ENCODE assay signal across 8 cellular contexts in the genomic region with DNA sequence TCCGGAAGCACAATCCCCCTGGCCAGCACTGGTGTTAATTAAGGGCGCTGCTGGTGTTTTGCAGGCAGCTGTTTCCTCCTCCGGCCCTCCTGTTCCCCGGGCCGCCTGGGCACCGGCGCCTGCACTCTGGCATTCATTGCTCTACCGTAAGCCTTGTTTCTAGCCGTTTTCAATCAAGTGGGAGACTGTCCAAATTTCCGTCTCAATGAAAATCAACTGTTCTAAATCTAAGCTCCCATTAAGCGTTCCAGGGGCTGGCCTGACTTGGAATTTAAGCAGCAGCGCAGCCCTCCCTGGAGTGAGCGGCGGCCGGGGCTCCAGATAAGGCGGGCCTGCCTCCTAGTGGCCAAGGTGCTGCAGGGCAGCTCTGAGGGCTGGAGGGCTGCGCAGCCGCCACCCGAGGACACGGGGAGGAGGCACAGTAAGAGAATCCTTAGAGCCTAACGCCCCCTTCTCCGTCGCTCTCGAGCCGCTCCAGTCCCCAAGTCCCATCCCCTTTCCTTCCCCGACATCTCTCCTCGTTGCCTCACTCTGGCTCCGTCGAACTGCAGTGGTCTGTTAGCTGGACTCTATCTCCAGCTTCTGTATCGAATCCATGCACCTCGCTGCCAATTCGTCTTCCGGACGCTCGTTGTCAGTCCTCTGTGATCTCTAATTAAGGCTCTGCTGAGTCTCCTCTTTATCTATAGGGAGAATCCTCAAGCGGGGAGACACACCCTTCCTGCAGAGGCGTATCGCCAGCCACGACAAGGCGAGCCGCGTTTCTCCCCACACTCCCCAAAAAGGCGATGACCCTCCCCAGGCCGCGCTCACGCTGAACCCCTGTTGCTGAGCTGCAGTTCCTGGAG. TPM values are rescaled to one million over a fixed set of nuclear protein-coding genes. Genes with fewer than 3 reads are reported as not detected.
DNase-seq lines count a peak whose midpoint lies in the region; ATAC-seq and TF ChIP-seq lines count a peak whose summit lies in the region.

No MANE protein-coding gene starts in this region.

- peak overlapping the region; percentile 91 for H3K4me3 Mint-ChIP-seq in activated naive CD4-positive, alpha-beta T cell treated with anti-CD3 and anti-CD28 coated beads, Interleukin-2, amount 50 U/mL, for 24 hours
- H3K4me3 Mint-ChIP-seq in glutamatergic neuron (ENCODE audit: unreplicated experiment) = peak overlapping the region; percentile 96

- H3K9me2 ChIP-seq in GM23248 (ENCODE audit: insufficient read depth) = no peaks in the 10 kb centered on the region

- peak; percentile 92 for TF ChIP-seq CTCF in glutamatergic neuron (IDR thresholded peaks at IDR 0.05; ENCODE audit: partially characterized antibody, unreplicated experiment)
- TF ChIP-seq CTCF in osteoblast (IDR thresholded peaks at IDR 0.05; ENCODE audit: extremely low read depth, low read depth, low read length) = peak; percentile 98
- peak; percentile 95 for TF ChIP-seq CTCF in thoracic aorta (IDR thresholded peaks at IDR 0.05)

- H3K36me3 Mint-ChIP-seq in activated naive CD4-positive, alpha-beta T cell treated with anti-CD3 and anti-CD28 coated beads, Interleukin-2, amount 50 U/mL, for 24 hours = no peaks in the 10 kb centered on the region
- H3K36me3 Mint-ChIP-seq in glutamatergic neuron (ENCODE audit: unreplicated experiment) = no peaks in the 10 kb centered on the region

- peak overlapping the region; percentile 93 for H3K4me2 ChIP-seq in GM23248 (ENCODE audit: unreplicated experiment)
- H3K4me2 ChIP-seq in osteoblast (ENCODE audit: insufficient read depth, low read length) = peak overlapping the region; percentile 84

- H3K27me3 Mint-ChIP-seq in activated naive CD4-positive, alpha-beta T cell treated with anti-CD3 and anti-CD28 coated beads, Interleukin-2, amount 50 U/mL, for 24 hours = no peaks in the 10 kb centered on the region
- H3K27me3 Mint-ChIP-seq in glutamatergic neuron (ENCODE audit: unreplicated experiment) = peaks cover 3% of the 10 kb centered on the region

- H3K79me2 ChIP-seq in GM23248 (ENCODE audit: insufficient read depth) (no peaks in the 10 kb centered on the region), osteoblast (ENCODE audit: insufficient read depth, low read length) (no peaks in the 10 kb centered on the region)

- ATAC-seq in thoracic aorta (ENCODE audit: insufficient number of reproducible peaks, low FRiP score, low read depth) = peak; percentile 97

- H3K27me3 ChIP-seq in GM23248 (replicated peaks; ENCODE audit: insufficient read depth) (no peaks in the 10 kb centered on the region), osteoblast (ENCODE audit: insufficient read depth, low read length) (no peaks in the 10 kb centered on the region), thoracic aorta (replicated peaks; ENCODE audit: insufficient read depth) (no peaks in the 10 kb centered on the region)

- H3K9me3 Mint-ChIP-seq in activated naive CD4-positive, alpha-beta T cell treated with anti-CD3 and anti-CD28 coated beads, Interleukin-2, amount 50 U/mL, for 24 hours = no peaks in the 10 kb centered on the region
- peaks cover 6% of the 10 kb centered on the region for H3K9me3 Mint-ChIP-seq in glutamatergic neuron (ENCODE audit: unreplicated experiment)

- no peak overlapping the region for H3K27ac ChIP-seq in GM23248
- H3K27ac ChIP-seq in osteoblast (ENCODE audit: low read depth, low read length) = no peak overlapping the region
- no peak overlapping the region for H3K27ac ChIP-seq in thoracic aorta

- peak overlapping the region; percentile 26; the same call in 1 of the 2 replicates for H3K9ac ChIP-seq in GM23248

- no peaks in the 10 kb centered on the region for H3K36me3 ChIP-seq in GM23248 (ENCODE audit: low read depth)
- no peaks in the 10 kb centered on the region for H3K36me3 ChIP-seq in osteoblast (ENCODE audit: insufficient read depth, low read length)
- no peaks in the 10 kb centered on the region for H3K36me3 ChIP-seq in thoracic aorta

- H2AFZ ChIP-seq in GM23248 = peak overlapping the region; percentile 97
- H2AFZ ChIP-seq in osteoblast (ENCODE audit: low read length) = peak overlapping the region; percentile 91

- WGBS in GM23248 (ENCODE audit: low coverage in 1 of 2, low lambda C conversion rate in 2 of 2, missing lambda C conversion rate in 2 of 2), 2 experiments = 5 to 6% methylated on average over 42 to 46 of the region's 46 CpGs

- in situ Hi-C loops in GM23248 (cut with MboI) = loop anchor here (25.0 kb wide), 1 partner anchor 251 kb away; a partner anchor contains a TSS

- no peaks in the 10 kb centered on the region for H4K20me1 ChIP-seq in GM23248 (ENCODE audit: insufficient read depth)
- no peaks in the 10 kb centered on the region for H4K20me1 ChIP-seq in osteoblast (ENCODE audit: insufficient read depth, low read length)

- H3K4me1 ChIP-seq in GM23248 (ENCODE audit: insufficient read depth) (peaks cover 15% of the 10 kb centered on the region), osteoblast (ENCODE audit: insufficient read depth, low read length) (peaks cover 6% of the 10 kb centered on the region), thoracic aorta (ENCODE audit: control insufficient read depth in 1 of 2, low read depth in 2 of 2) (peaks cover 0 to 15% of the 10 kb centered on the region in 2 donors)

- H3K27ac Mint-ChIP-seq in activated naive CD4-positive, alpha-beta T cell treated with anti-CD3 and anti-CD28 coated beads, Interleukin-2, amount 50 U/mL, for 24 hours = peak overlapping the region; percentile 95
- peak overlapping the region; percentile 86 for H3K27ac Mint-ChIP-seq in glutamatergic neuron (ENCODE audit: unreplicated experiment)

- peak overlapping the region; percentile 74 for H3K4me3 ChIP-seq in GM23248
- peak overlapping the region; percentile 64 for H3K4me3 ChIP-seq in osteoblast (ENCODE audit: insufficient read depth, low read length)
- peak overlapping the region; percentile 78 for H3K4me3 ChIP-seq in thoracic aorta

- H3K4me1 Mint-ChIP-seq in activated naive CD4-positive, alpha-beta T cell treated with anti-CD3 and anti-CD28 coated beads, Interleukin-2, amount 50 U/mL, for 24 hours = peaks cover 59% of the 10 kb centered on the region
- H3K4me1 Mint-ChIP-seq in glutamatergic neuron (ENCODE audit: low read depth, unreplicated experiment) = peaks cover 34% of the 10 kb centered on the region

- 0 out of 2 replicates have a peak, but pooled peaks cover 3% of the 10 kb centered on the region for H3F3A ChIP-seq in GM23248 (ENCODE audit: insufficient read depth)

- DNase-seq in ELF-1 (ENCODE audit: low read depth, low spot score) (peak; percentile 95), GM23248 (peak; percentile 95), Kasumi-1 (lab: John Stamatoyannopoulos, UW) (peak; percentile 87 to 91), SK-N-DZ (ENCODE audit: low spot score) (peak; percentile 77), glutamatergic neuron (peak; percentile 94), osteoblast (ENCODE audit: insufficient read length, low spot score, missing footprints) (peak; percentile 92), thoracic aorta (ENCODE audit: low spot score) (peak; percentile 47)

- H3K9me3 ChIP-seq in GM23248 (ENCODE audit: low read depth) = no peaks in the 10 kb centered on the region
- no peaks in the 10 kb centered on the region for H3K9me3 ChIP-seq in osteoblast (ENCODE audit: low read depth, low read length)
- no peaks in the 10 kb centered on the region for H3K9me3 ChIP-seq in thoracic aorta

RNA-seq across cellular contexts. Expression of a gene that starts 57.8 kb away (rescaled TPM):
- total RNA-seq in GM23248 (2014; rRNA removed; shearing (Covaris generic)) = 30.7 and 35.3 TPM in 2 replicates
- 29.9 and 30.1 TPM in 2 replicates for polyA plus RNA-seq in GM23248 (2016; fragmentation: Nextera tagmentation; extraction: Ambion mirVana)
- 12.5 and 12.7 TPM in 2 replicates for polyA plus RNA-seq in SK-N-DZ (2014; cell fraction: cytosol; rRNA removed)
- polyA plus RNA-seq in SK-N-DZ (2014; cell fraction: nucleus; rRNA removed) = 9.5 TPM in 2 replicates
- 54.9 TPM for total RNA-seq in glutamatergic neuron (ENCODE audit: unreplicated experiment)
- total RNA-seq in osteoblast = 23.6 and 30.4 TPM in 2 replicates
- 10 to 100 TPM in 1 of 2 donors, 1 to 10 TPM in 1; 8.8 to 10.7 TPM for total RNA-seq in thoracic aorta
